In the genomic region with DNA sequence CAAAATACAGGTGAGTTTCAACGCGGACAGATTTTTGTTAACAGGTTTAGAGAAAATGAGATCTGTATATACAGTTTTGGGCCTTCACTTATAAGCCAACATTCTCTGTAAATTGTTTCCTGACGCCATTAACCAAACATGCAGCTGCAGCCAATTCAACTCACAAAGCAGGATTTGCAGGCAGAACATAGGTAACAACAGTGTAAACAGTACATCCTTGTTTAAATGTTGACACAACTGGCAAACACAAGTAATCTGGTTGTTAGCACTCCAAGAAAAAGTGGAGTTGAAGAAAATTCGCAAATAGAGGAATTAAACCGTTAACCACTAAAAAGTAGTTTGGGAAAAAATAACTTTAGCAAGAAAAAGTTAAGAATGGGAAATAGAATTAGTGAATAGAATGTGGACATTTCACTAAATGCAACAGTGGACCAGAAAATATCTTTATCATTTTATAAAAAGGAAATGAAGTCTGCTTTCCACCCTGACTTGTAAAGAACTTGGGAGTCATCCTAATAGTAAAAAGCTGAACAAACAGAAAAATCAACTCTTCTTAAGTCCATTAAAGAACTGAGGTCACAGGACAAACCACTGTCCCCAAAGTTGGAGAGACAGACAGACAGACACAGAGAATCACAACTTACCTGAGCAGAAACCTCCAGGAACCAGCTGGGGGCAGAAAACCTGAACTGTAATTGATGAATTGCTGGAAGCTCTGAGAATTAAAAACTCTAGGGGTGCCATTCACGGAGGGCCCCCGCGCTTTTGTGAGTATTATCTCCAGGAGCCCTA, we compare ENCODE assay signal across 1 cellular context.
TF ChIP-seq lines count a peak whose summit lies in the region.

No MANE protein-coding gene starts in this region.

TF ChIP-seq in K562, 482 proteins besides CTCF, POLR2A, EP300 and RAD21:
- no peak for TF ChIP-seq HOXB6 (CRISPR knock-in tag; IDR thresholded peaks at IDR 0.05; ENCODE audit: borderline replicate concordance)
- TF ChIP-seq ZFP36 (IDR thresholded peaks at IDR 0.05; ENCODE audit: low read depth, low read length, partially characterized antibody): peak; percentile 8
- no peak for TF ChIP-seq JUN (IDR thresholded peaks at IDR 0.05; ENCODE audit: borderline replicate concordance, low read depth, low read length)
- TF ChIP-seq JUN (CRISPR knock-in tag; IDR thresholded peaks at IDR 0.05; ENCODE audit: borderline replicate concordance): no peak
- TF ChIP-seq HMG20B (CRISPR knock-in tag; IDR thresholded peaks at IDR 0.05): no peak
